8 cellular contexts compared by ENCODE assay signal in the genomic region with DNA sequence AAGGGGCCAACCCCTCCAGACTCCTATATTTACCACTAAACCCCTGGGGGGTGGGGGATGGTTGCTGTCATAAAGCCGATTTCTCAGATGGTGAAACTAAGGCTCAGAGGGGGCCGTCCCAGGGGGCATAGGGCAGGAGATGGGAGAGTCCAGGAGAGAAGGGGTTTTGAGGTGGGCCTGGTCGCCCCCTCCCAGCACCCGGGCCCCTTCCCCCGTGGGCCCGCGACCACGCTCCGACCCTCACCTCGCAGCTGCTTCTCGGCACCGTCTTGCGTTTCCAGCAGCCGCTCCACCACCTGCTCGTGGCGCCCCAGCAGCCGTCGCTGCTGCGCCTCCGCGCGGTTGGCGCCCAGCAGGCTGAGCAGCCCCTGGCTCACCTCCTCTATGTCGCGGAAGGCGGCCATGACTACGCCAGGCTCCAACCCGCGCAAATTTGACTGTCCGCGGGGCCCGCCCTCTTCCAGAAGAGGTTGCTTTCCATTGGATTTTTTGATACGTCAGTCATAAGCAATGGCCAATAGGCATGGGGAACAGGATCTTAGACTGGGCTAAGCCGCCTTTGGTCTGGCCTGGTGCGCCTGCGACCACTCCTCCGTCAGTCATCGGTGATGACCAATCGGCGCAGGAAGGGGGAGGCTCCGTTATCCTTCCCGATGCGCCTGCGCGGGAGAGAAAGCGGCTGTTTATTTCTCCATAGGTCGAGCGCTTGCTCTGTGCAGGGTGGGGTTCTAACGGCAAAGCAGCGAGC. TPM values are rescaled to one million over a fixed set of nuclear protein-coding genes. Genes with fewer than 3 reads are reported as not detected.
DNase-seq lines count a peak whose midpoint lies in the region; ATAC-seq and TF ChIP-seq lines count a peak whose summit lies in the region.

A gene with protein sequence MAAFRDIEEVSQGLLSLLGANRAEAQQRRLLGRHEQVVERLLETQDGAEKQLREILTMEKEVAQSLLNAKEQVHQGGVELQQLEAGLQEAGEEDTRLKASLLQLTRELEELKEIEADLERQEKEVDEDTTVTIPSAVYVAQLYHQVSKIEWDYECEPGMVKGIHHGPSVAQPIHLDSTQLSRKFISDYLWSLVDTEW (minus strand): TSS at position 410 of the 748 bp plus-strand sequence. CDS start 6 bp downstream, at position 404.

- 0 out of 2 replicates have a peak within 1 kb of the TSS, but pooled peaks have one; percentile 32 for H2AFZ ChIP-seq in OCI-LY1 (ENCODE audit: low read length)

- no peaks in the 10 kb centered on the region for H4K20me1 ChIP-seq in OCI-LY1 (ENCODE audit: insufficient read depth, low read length)

- H3K27ac Mint-ChIP-seq in Calu3 (ENCODE audit: unreplicated experiment) (peak within 1 kb of the TSS; percentile 74), endothelial cell (ENCODE audit: unreplicated experiment) (peak within 1 kb of the TSS; percentile 49), mesothelial cell of epicardium (peak within 1 kb of the TSS; percentile 75)

- H3K9me2 ChIP-seq in OCI-LY1 (ENCODE audit: low read depth, low read length), result no peaks in the 10 kb centered on the region

- H3K27me3 Mint-ChIP-seq in Calu3 (ENCODE audit: unreplicated experiment) (no peaks in the 10 kb centered on the region), endothelial cell (ENCODE audit: unreplicated experiment) (peaks cover 9% of the 10 kb centered on the region), mesothelial cell of epicardium (ENCODE audit: low read depth) (no peaks in the 10 kb centered on the region)

- CTCF ChIA-PET in Calu3 (lab: Charles Lee), result interaction anchor here (0.8 kb wide), 1 partner anchor 12 kb away, joined by 3 read pairs; no protein-coding TSS in a partner anchor

- peak; percentile 95 for ATAC-seq in GM21447 (IDR thresholded peaks at IDR 0.05; ENCODE audit: unreplicated experiment)

- DNase-seq in Calu3 (peak; percentile 92), endothelial cell (ENCODE audit: low spot score) (peak; percentile 92), mesothelial cell of epicardium (ENCODE audit: low spot score in 2 of 2, unreplicated experiment in 2 of 2) (peak; percentile 93 to 94)
- DNase-seq in activated CD8-positive, alpha-beta memory T cell treated with anti-CD3 and anti-CD28 coated beads, Interleukin-2, amount 50 U/mL, for 4 hours, result peak; percentile 84
- peak; percentile 91 to 92 for DNase-seq in stimulated activated CD8-positive, alpha-beta memory T cell treated with anti-CD3 and anti-CD28 coated beads, Interleukin-15, amount 100 ng/mL, for 48 hours (ENCODE audit: low read depth in 2 of 2)

- H3K36me3 ChIP-seq in HUES64 (ENCODE audit: insufficient read depth, low read length) (peaks cover 10% of the 10 kb centered on the region; the same call in 1 of the 2 replicates), OCI-LY1 (ENCODE audit: insufficient read depth, low read length) (peaks cover 18% of the 10 kb centered on the region)

- H3K9ac ChIP-seq in HUES64 (ENCODE audit: low read depth, low read length) (peak within 1 kb of the TSS; percentile 85), OCI-LY1 (ENCODE audit: low read length) (peak within 1 kb of the TSS; percentile 95)

- H3K27me3 ChIP-seq in HUES64 (ENCODE audit: insufficient read depth, low read length) (no peaks in the 10 kb centered on the region), OCI-LY1 (ENCODE audit: insufficient read depth, low read length) (no peaks in the 10 kb centered on the region)

- H3K27ac ChIP-seq in HUES64 (ENCODE audit: low read depth, low read length), result peak within 1 kb of the TSS; percentile 68
- peak within 1 kb of the TSS; percentile 60 for H3K27ac ChIP-seq in OCI-LY1 (ENCODE audit: low read depth, low read length, poor library complexity, severe bottlenecking)

- peak within 1 kb of the TSS; percentile 84 for H3K4me2 ChIP-seq in OCI-LY1 (ENCODE audit: low read length)

- H3K9me3 ChIP-seq in HUES64 (ENCODE audit: insufficient read depth, low read depth, low read length) (no peaks in the 10 kb centered on the region), OCI-LY1 (ENCODE audit: low read length) (no peaks in the 10 kb centered on the region)

- H3K4me3 Mint-ChIP-seq in Calu3 (ENCODE audit: low read depth, unreplicated experiment) (peak within 1 kb of the TSS; percentile 79), endothelial cell (ENCODE audit: unreplicated experiment) (peak within 1 kb of the TSS; percentile 88), mesothelial cell of epicardium (peak within 1 kb of the TSS; percentile 86)

- WGBS in HUES64, result under 1% methylated on average over 50 of the region's 50 CpGs

- H3F3A ChIP-seq in OCI-LY1 (ENCODE audit: insufficient read depth, low read length), result no peaks in the 10 kb centered on the region

- H3K79me2 ChIP-seq in OCI-LY1 (ENCODE audit: insufficient read depth, low read length), result peaks cover 29% of the 10 kb centered on the region

- intact Hi-C loops in Calu3 (cut with micrococcal nuclease; ENCODE audit: unreplicated experiment), result no loop called here

- H3K4me1 ChIP-seq in HUES64 (ENCODE audit: insufficient read depth, low read length) (no peaks in the 10 kb centered on the region), OCI-LY1 (ENCODE audit: insufficient read depth, low read length, severe bottlenecking) (peaks cover 18% of the 10 kb centered on the region)

- H3K36me3 Mint-ChIP-seq in Calu3 (ENCODE audit: insufficient read depth, unreplicated experiment) (peaks cover 18% of the 10 kb centered on the region), endothelial cell (ENCODE audit: low read depth, unreplicated experiment) (peaks cover 6% of the 10 kb centered on the region), mesothelial cell of epicardium (no peaks in the 10 kb centered on the region)

- H3K9me3 Mint-ChIP-seq in Calu3 (ENCODE audit: low read depth, unreplicated experiment) (no peaks in the 10 kb centered on the region), endothelial cell (ENCODE audit: unreplicated experiment) (no peaks in the 10 kb centered on the region), mesothelial cell of epicardium (no peaks in the 10 kb centered on the region)

- H3K4me1 Mint-ChIP-seq in Calu3 (ENCODE audit: low read depth, unreplicated experiment) (peaks cover 16% of the 10 kb centered on the region), endothelial cell (ENCODE audit: unreplicated experiment) (peaks cover 15% of the 10 kb centered on the region), mesothelial cell of epicardium (peaks cover 26% of the 10 kb centered on the region)

- H3K4me3 ChIP-seq in HUES64 (ENCODE audit: low read length) (peak within 1 kb of the TSS; percentile 86), OCI-LY1 (ENCODE audit: low read depth, low read length, poor library complexity, severe bottlenecking) (peak within 1 kb of the TSS; percentile 95)

- BruUV-seq in Calu3 (replicated peaks; lab: Mats Ljungman, UMichigan), result no TSS peak

- TF ChIP-seq CTCF in Calu3 (IDR thresholded peaks at IDR 0.05; ENCODE audit: unreplicated experiment) (no peak), OCI-LY1 (IDR thresholded peaks at IDR 0.05; ENCODE audit: low read length) (no peak), endothelial cell (IDR thresholded peaks at IDR 0.05; ENCODE audit: unreplicated experiment) (no peak), mesothelial cell of epicardium (IDR thresholded peaks at IDR 0.05; ENCODE audit: unreplicated experiment) (no peak)

RNA-seq across cellular contexts. Expression of the gene that starts here (rescaled TPM):
- total RNA-seq in Calu3 (2022), result 31.8 and 36.4 TPM in 2 replicates
- polyA plus RNA-seq in HUES64 (2013, experiment 1 of 2), result 22.6 TPM
- 23.5 TPM for polyA plus RNA-seq in HUES64 (2013, experiment 2 of 2)
- 17.0 TPM for total RNA-seq in endothelial cell (ENCODE audit: unreplicated experiment)
- 16.3 to 22.0 TPM (median 20.6 TPM) in 3 replicates for total RNA-seq in mesothelial cell of epicardium

Comparison
In these comparisons a context has a peak if more than half of its experiments do, and no peak if none do; other contexts are left out.
1. Peak in every context shown above with its lines: DNase-seq, ATAC-seq, H3K4me3 ChIP-seq and H3K27ac ChIP-seq.